3 cellular contexts compared by ENCODE assay signal in the genomic region with DNA sequence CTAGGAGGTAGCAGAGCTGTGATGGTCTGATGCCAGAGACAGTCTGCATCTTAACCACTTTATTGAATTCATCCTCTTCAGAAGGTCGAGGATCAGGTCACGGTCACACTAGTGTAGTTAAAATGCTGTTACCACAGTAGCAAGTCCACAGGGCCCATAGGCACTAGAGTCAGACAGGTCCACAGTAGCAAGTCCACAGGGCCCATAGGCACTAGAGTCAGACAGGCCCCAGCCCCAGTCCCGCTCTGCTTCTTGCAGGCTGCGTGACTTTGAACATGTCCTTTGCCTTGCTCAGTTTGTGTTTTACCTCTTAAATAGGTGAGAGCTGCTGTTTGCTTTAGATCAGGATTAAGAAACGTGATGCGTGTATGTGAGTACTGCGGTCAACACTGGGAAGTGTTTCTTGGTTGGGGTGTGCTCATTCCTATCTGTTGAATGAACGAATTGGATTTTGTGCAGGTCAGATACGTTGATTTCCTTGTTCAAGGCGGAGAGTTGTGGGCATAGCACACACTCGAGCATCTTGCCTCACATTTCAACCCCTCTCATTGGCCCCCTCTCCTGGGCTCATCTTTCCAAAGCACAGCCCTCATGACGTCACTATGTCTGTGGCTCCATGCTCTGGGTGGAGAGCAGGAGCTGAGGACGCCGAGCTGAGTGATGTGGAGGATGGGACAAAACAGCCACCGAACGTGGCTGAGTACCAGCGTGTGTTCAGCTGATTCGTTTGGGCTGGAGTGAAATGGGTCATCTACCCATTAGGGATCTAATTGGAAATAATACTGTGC.
TF ChIP-seq lines count a peak whose summit lies in the region.

No MANE protein-coding gene starts in this region.

TF ChIP-seq in GM12891, 5 proteins besides CTCF, POLR2A, EP300 and RAD21:
- TF ChIP-seq POLR2AphosphoS5 (IDR thresholded peaks at IDR 0.05; ENCODE audit: low read depth, low read length), result no peak
- no peak for TF ChIP-seq POU2F2 (IDR thresholded peaks at IDR 0.05; ENCODE audit: low read depth, low read length)
- TF ChIP-seq PAX5 (IDR thresholded peaks at IDR 0.05; ENCODE audit: insufficient read depth, low read length, severe bottlenecking), result no peak
- TF ChIP-seq SPI1 (IDR thresholded peaks at IDR 0.05; ENCODE audit: low read depth, low read length), result no peak
- TF ChIP-seq TAF1 (IDR thresholded peaks at IDR 0.05; ENCODE audit: low read depth, low read length), result no peak

TF ChIP-seq in IMR-90, 13 proteins besides CTCF, POLR2A, EP300 and RAD21:
- TF ChIP-seq NFE2L2 (IDR thresholded peaks at IDR 0.05; ENCODE audit: low read depth, low read length) (no peak), CHD1 (IDR thresholded peaks at IDR 0.05; ENCODE audit: low read depth, low read length) (no peak), MXI1 (IDR thresholded peaks at IDR 0.05; ENCODE audit: borderline replicate concordance, low read depth, low read length) (no peak)
- TF ChIP-seq, protein P1, sequence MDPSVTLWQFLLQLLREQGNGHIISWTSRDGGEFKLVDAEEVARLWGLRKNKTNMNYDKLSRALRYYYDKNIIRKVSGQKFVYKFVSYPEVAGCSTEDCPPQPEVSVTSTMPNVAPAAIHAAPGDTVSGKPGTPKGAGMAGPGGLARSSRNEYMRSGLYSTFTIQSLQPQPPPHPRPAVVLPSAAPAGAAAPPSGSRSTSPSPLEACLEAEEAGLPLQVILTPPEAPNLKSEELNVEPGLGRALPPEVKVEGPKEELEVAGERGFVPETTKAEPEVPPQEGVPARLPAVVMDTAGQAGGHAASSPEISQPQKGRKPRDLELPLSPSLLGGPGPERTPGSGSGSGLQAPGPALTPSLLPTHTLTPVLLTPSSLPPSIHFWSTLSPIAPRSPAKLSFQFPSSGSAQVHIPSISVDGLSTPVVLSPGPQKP (IDR thresholded peaks at IDR 0.05; ENCODE audit: borderline replicate concordance, low read depth, low read length), result no peak

TF ChIP-seq in endothelial cell of umbilical vein, 7 proteins besides CTCF, POLR2A, EP300 and RAD21:
- no peak for TF ChIP-seq EZH2 (IDR thresholded peaks at IDR 0.05; ENCODE audit: borderline replicate concordance, low read depth, low read length, severe bottlenecking)
